8 cellular contexts compared by ENCODE assay signal in genomic region chr18:48023334-48024008, GRCh38.
DNase-seq lines count a peak whose midpoint lies in the region; ATAC-seq and TF ChIP-seq lines count a peak whose summit lies in the region.

No MANE protein-coding gene starts in this region.

- intact Hi-C loops in OCI-LY7 (cut with micrococcal nuclease; ENCODE audit: unreplicated experiment): loop anchor here (5.0 kb wide), 1 partner anchor 424 kb away; no protein-coding TSS in a partner anchor
- intact Hi-C loops in mucosa of descending colon (cut with DNase I, micrococcal nuclease): loop anchor here (5.0 to 10.0 kb wide), 3 partner anchors 249 to 421 kb away; no protein-coding TSS in a partner anchor

- no peaks in the 10 kb centered on the region for H3K79me2 ChIP-seq in OCI-LY7 (ENCODE audit: insufficient read depth, low read depth, low read length)

- BruUV-seq in OCI-LY7 (replicated peaks; lab: Mats Ljungman, UMichigan): no TSS peak

- H3K27ac ChIP-seq in OCI-LY7 (ENCODE audit: low read depth, low read length, poor library complexity, severe bottlenecking): no peak overlapping the region

- CTCF ChIA-PET in OCI-LY7 (lab: Charles Lee; ENCODE audit: unreplicated experiment): no interaction called here

- H2AFZ ChIP-seq in OCI-LY7 (ENCODE audit: low read length): no peak overlapping the region

- H3K4me1 ChIP-seq in OCI-LY7 (ENCODE audit: insufficient read depth, low read length, poor library complexity, severe bottlenecking) (no peaks in the 10 kb centered on the region), mucosa of descending colon (ENCODE audit: low read depth) (no peaks in the 10 kb centered on the region)

- H3K4me3 ChIP-seq in OCI-LY7 (ENCODE audit: low read depth, low read length, poor library complexity, severe bottlenecking) (no peak overlapping the region), mucosa of descending colon (no peak overlapping the region)

- DNase-seq in DMS53 treated with DMSO at 0.1 percent for 48 hours (lab: John Stamatoyannopoulos, UW; ENCODE audit: unreplicated experiment) (peak; percentile 93), HuH-7.5 (ENCODE audit: low spot score) (peak; percentile 63), OCI-LY7 (ENCODE audit: low spot score) (peak; percentile 8), dermis blood vessel endothelial cell (peak; percentile 91), mucosa of descending colon (peak in 2 of 3 donors; percentile 45 to 65)
- no peak for DNase-seq in effector CD8-positive, alpha-beta T cell (lab: John Stamatoyannopoulos, UW)

- H3K36me3 ChIP-seq in OCI-LY7 (ENCODE audit: insufficient read depth, low read length): no peaks in the 10 kb centered on the region
- no peaks in the 10 kb centered on the region for H3K36me3 ChIP-seq in mucosa of descending colon (ENCODE audit: low read depth)

- 0 out of 2 replicates have a peak, but pooled peaks have one; percentile 33 for TF ChIP-seq CTCF in OCI-LY7 (conservative IDR thresholded peaks at IDR 0.05; ENCODE audit: low read length)
- TF ChIP-seq CTCF in mucosa of descending colon (IDR thresholded peaks at IDR 0.05): no peak

- ATAC-seq in mucosa of descending colon (peak; percentile 57), GM18909 (IDR thresholded peaks at IDR 0.05; ENCODE audit: poor library complexity, unreplicated experiment) (no peak), HG02852 (IDR thresholded peaks at IDR 0.05; ENCODE audit: unreplicated experiment) (no peak)

- H3K9me2 ChIP-seq in OCI-LY7 (ENCODE audit: insufficient read depth, low read length): no peaks in the 10 kb centered on the region

- H3K9me3 ChIP-seq in OCI-LY7 (ENCODE audit: low read length) (no peaks in the 10 kb centered on the region), mucosa of descending colon (no peaks in the 10 kb centered on the region)

- no peak overlapping the region for H3K4me2 ChIP-seq in OCI-LY7 (ENCODE audit: low read length)

- POLR2A ChIA-PET in OCI-LY7 (lab: Charles Lee): no interaction called here

- H4K20me1 ChIP-seq in OCI-LY7 (ENCODE audit: insufficient read depth, low read length): no peaks in the 10 kb centered on the region
